Comparison of ENCODE assay signal across 10 cellular contexts in the genomic region with DNA sequence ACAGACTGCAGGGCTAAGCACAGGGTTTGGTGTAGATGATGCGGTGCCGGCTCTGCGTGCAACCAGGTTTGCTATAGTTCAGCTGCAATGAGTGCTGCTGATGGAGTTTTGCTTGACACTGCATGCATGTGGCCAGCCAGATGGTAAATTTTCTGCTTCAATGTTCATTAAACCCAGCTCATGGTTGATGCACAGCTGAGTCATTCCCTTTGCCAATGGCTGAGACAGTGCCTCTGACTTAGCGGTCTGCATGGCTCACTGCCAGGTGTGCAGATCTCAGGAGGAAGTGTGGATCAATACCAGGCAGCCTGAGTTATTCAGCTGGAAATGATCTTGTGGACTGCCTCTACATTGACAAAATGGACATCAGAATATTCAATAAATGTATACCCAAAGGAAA.
A peak's percentile ranks its signal among the peaks of the same experiment; 100 is the strongest.
DNase-seq lines count a peak whose midpoint lies in the region; ATAC-seq and TF ChIP-seq lines count a peak whose summit lies in the region.
"Had no signal": no experiment of that assay in that cellular context is flagged by ENCODE, and none has a peak within 500 bp of the region (broad histone marks: within the 10 kb centered on the region; RNA-seq: fewer than 3 reads in every experiment).

No MANE protein-coding gene starts in this region.

- 84% methylated on average over 4 of the region's 4 CpGs for WGBS in mesenchymal stem cell
- WGBS in right lobe of liver (ENCODE audit: insufficient coverage, low coverage, low lambda C conversion rate, missing lambda C conversion rate): 71% methylated on average over 4 of the region's 4 CpGs

- H2BK5ac ChIP-seq in mesenchymal stem cell (ENCODE audit: low read depth, low read length, poor library complexity, severe bottlenecking): peak overlapping the region; percentile 95

- intact Hi-C loops in right lobe of liver (cut with DNase I): no loop called here

- no peaks in the 10 kb centered on the region for H3K79me1 ChIP-seq in mesenchymal stem cell (replicated peaks; ENCODE audit: low read length, poor library complexity, severe bottlenecking)

- no peak overlapping the region for H3K4ac ChIP-seq in mesenchymal stem cell (ENCODE audit: low read depth in 1 of 2, low read length in 2 of 2)

- H3K9ac ChIP-seq in mesenchymal stem cell (ENCODE audit: low read length): no peak overlapping the region

- H3K4me1 ChIP-seq in mesenchymal stem cell (ENCODE audit: control insufficient read depth, insufficient read depth, low read depth, low read length) (peaks cover 9% of the 10 kb centered on the region), right lobe of liver (no peaks in the 10 kb centered on the region)

- TF ChIP-seq POLR2A in right lobe of liver (IDR thresholded peaks at IDR 0.05): no peak

- no peak overlapping the region for H2AFZ ChIP-seq in mesenchymal stem cell (ENCODE audit: low read depth, low read length)

- H4K8ac ChIP-seq in mesenchymal stem cell (ENCODE audit: low read length): no peak overlapping the region

- no peak overlapping the region for H3K18ac ChIP-seq in mesenchymal stem cell (ENCODE audit: low read depth in 1 of 2, low read length in 2 of 2)

- no peak overlapping the region for H2BK15ac ChIP-seq in mesenchymal stem cell (ENCODE audit: low read depth, poor library complexity, severe bottlenecking)

- H3K36me3 ChIP-seq in mesenchymal stem cell (ENCODE audit: control insufficient read depth in 1 of 2, insufficient read depth in 2 of 2, low read depth in 1 of 2, low read length in 2 of 2): no peaks in the 10 kb centered on the region
- no peaks in the 10 kb centered on the region for H3K36me3 ChIP-seq in right lobe of liver

- H2AK5ac ChIP-seq in mesenchymal stem cell (ENCODE audit: low read length, severe bottlenecking): peak overlapping the region; percentile 96

- POLR2A ChIA-PET in RWPE1 (lab: Yijun Ruan, JAX; ENCODE audit: low non-redundant PET): no interaction called here

- no peak overlapping the region for H2BK12ac ChIP-seq in mesenchymal stem cell (ENCODE audit: low read length in 2 of 2)

- H3K4me3 ChIP-seq in mesenchymal stem cell (ENCODE audit: insufficient read depth in 1 of 2, low read depth in 1 of 2, low read length in 2 of 2) (no peak overlapping the region), right lobe of liver (no peak overlapping the region)

- ATAC-seq in GM18498 (IDR thresholded peaks at IDR 0.05; ENCODE audit: unreplicated experiment) (peak; percentile 43), HG03354 (IDR thresholded peaks at IDR 0.05; ENCODE audit: poor library complexity, severe bottlenecking, unreplicated experiment) (peak; percentile 74), GM21360 (IDR thresholded peaks at IDR 0.05; ENCODE audit: unreplicated experiment) (no peak), right lobe of liver (no peak)

- no peaks in the 10 kb centered on the region for H3K27me3 ChIP-seq in mesenchymal stem cell (ENCODE audit: control insufficient read depth in 1 of 2, insufficient read depth in 1 of 2, low read length in 2 of 2)
- no peaks in the 10 kb centered on the region for H3K27me3 ChIP-seq in right lobe of liver

- no peak overlapping the region for H3K14ac ChIP-seq in mesenchymal stem cell (ENCODE audit: low read length in 2 of 2)

- no peak overlapping the region for H3K4me2 ChIP-seq in mesenchymal stem cell (ENCODE audit: low read length, poor library complexity, severe bottlenecking)

- TF ChIP-seq CTCF in RWPE1 (conservative IDR thresholded peaks at IDR 0.05; ENCODE audit: low read depth): no peak
- no peak for TF ChIP-seq CTCF in right lobe of liver (IDR thresholded peaks at IDR 0.05)

- no peak overlapping the region for H2BK120ac ChIP-seq in mesenchymal stem cell (ENCODE audit: low read depth, low read length)

- no peak overlapping the region for H3K23ac ChIP-seq in mesenchymal stem cell (ENCODE audit: low read length in 2 of 2)

- H4K91ac ChIP-seq in mesenchymal stem cell (ENCODE audit: low read length): no peak overlapping the region

- H3K27ac ChIP-seq in RWPE1 (peak overlapping the region; percentile 88), mesenchymal stem cell (ENCODE audit: low read length, poor library complexity, severe bottlenecking) (peak overlapping the region; percentile 85), right lobe of liver (no peak overlapping the region)

- CTCF ChIA-PET in RWPE1 (lab: Yijun Ruan, JAX): no interaction called here

- DNase-seq in RWPE1 (ENCODE audit: low spot score): peak; percentile 83
- DNase-seq in mesenchymal stem cell: peak; percentile 17
- no peak for DNase-seq in activated T-cell treated with anti-CD3 and anti-CD28 coated beads for 4 hours
- no peak for DNase-seq in OCI-M2 (lab: John Stamatoyannopoulos, UW; ENCODE audit: unreplicated experiment)
- no peak for DNase-seq in right lobe of liver
- DNase-seq: cerebellar nuclear complex, KG1 had no signal

- peaks cover 3% of the 10 kb centered on the region for H3K9me3 ChIP-seq in mesenchymal stem cell (ENCODE audit: control insufficient read depth, low read length)
- no peaks in the 10 kb centered on the region for H3K9me3 ChIP-seq in right lobe of liver

Comparison
In these comparisons a context has a peak if more than half of its experiments do, and no peak if none do; other contexts are left out.
1. ATAC-seq: peak in GM18498 (single experiment) and HG03354 (single experiment); none in GM21360 (single experiment) and right lobe of liver (0 of 4).
2. DNase-seq: peak in RWPE1 (single experiment) and mesenchymal stem cell (single experiment); none in activated T-cell treated with anti-CD3 and anti-CD28 coated beads for 4 hours (single experiment), OCI-M2 (single experiment) and right lobe of liver (0 of 3).
3. H3K27ac ChIP-seq: peak in RWPE1 (single experiment) and mesenchymal stem cell (single experiment); none in right lobe of liver (0 of 3).